In the genomic region with DNA sequence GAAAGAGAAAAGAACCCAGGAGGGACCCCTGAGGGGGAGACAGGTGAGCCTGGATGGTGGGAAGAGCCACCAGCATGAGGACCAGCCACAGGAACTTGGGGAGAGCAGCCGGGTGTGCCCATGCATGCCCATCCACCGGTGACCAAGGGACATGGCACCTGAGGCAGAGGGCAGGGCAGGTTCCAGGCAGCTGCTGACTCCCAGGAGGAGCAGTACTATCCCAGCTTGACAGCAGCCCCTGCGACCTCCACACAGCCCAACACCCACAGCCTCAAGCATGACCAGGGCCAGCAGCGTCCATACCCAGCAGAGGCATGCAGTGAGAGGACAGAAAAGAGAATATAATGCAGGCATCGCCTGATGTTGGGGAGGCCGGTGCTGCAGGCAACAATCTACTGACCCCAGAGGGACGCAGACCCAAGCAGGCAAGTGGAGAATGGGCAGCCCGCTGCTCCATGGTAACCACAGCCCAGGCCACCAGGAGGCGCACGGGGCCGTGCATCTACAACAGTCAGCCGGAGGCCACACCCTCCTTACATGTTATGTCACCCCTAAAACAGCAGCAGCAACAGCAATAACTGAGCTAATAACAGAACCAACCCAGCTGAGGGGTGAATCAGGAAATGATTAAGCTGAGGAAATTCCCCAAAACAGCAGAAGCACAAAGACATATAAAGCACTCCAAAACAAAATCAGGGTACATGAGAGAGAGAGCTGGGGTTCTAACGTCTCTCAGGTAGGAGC, we compare ENCODE assay signal across 8 cellular contexts. TPM values are rescaled to one million over a fixed set of nuclear protein-coding genes. Genes with fewer than 3 reads are reported as not detected.
DNase-seq lines count a peak whose midpoint lies in the region; ATAC-seq, FAIRE-seq and TF ChIP-seq lines count a peak whose summit lies in the region.

No MANE protein-coding gene starts in this region.

- no peak overlapping the region for H3K9ac ChIP-seq in endothelial cell of umbilical vein (replicated peaks; ENCODE audit: extremely low read depth, insufficient read depth, low read length)

- H3K9me1 ChIP-seq in endothelial cell of umbilical vein (replicated peaks; ENCODE audit: control insufficient read depth, extremely low read depth, insufficient read depth, low read length): no peaks in the 10 kb centered on the region

- H3K79me2 ChIP-seq in endothelial cell of umbilical vein (ENCODE audit: control insufficient read depth, insufficient read depth, low read length): no peaks in the 10 kb centered on the region

- no peak overlapping the region for H3K27ac ChIP-seq in endothelial cell of umbilical vein (ENCODE audit: insufficient read depth, low read depth, low read length)

- intact Hi-C loops in endothelial cell of umbilical vein (cut with micrococcal nuclease): loop anchor here (1.0 to 5.0 kb wide), 4 partner anchors 47 to 327 kb away; a partner anchor contains a TSS

- H3K36me3 Mint-ChIP-seq in activated CD8-positive, alpha-beta memory T cell treated with anti-CD3 and anti-CD28 coated beads, Interleukin-2, amount 10 ng/mL, durations not matched to agents 7 days and 5 days: peaks cover 3% of the 10 kb centered on the region

- TF ChIP-seq POLR2A in endothelial cell of umbilical vein (IDR thresholded peaks at IDR 0.05; ENCODE audit: low read depth, low read length): no peak

- FAIRE-seq in endothelial cell of umbilical vein (lab: Jason Lieb, UNC): peak; percentile 52

- H3K36me3 ChIP-seq in endothelial cell of umbilical vein (ENCODE audit: control insufficient read depth in 2 of 2, extremely low read depth in 1 of 2, insufficient read depth in 2 of 2, low read length in 2 of 2): no peaks in the 10 kb centered on the region

- no peaks in the 10 kb centered on the region for H3K4me1 ChIP-seq in endothelial cell of umbilical vein (ENCODE audit: control insufficient read depth, extremely low read depth, insufficient read depth, low read length)

- CTCF ChIA-PET in activated CD8-positive, alpha-beta memory T cell treated with anti-CD3 and anti-CD28 coated beads, Interleukin-2, amount 10 ng/mL, durations not matched to agents 7 days and 5 days (lab: Charles Lee): interaction anchor here (0.6 to 2.1 kb wide), 47 partner anchors 10 to 636 kb away, joined by 3 to 40 read pairs (median 5); a partner anchor contains a TSS
- CTCF ChIA-PET in endothelial cell of umbilical vein (lab: Charles Lee): interaction anchor here (0.6 to 5.0 kb wide), 33 partner anchors 8 to 333 kb away, joined by 3 to 78 read pairs (median 4); a partner anchor contains a TSS

- no peaks in the 10 kb centered on the region for H3K9me3 ChIP-seq in endothelial cell of umbilical vein (replicated peaks; ENCODE audit: control insufficient read depth, insufficient read depth, low read length)

- H4K20me1 ChIP-seq in endothelial cell of umbilical vein (replicated peaks; ENCODE audit: control insufficient read depth, extremely low read depth, insufficient read depth, low read length): no peaks in the 10 kb centered on the region

- peak overlapping the region; percentile 71 for H3K27ac Mint-ChIP-seq in activated CD8-positive, alpha-beta memory T cell treated with anti-CD3 and anti-CD28 coated beads, Interleukin-2, amount 10 ng/mL, durations not matched to agents 7 days and 5 days

- dilution Hi-C loops in endothelial cell of umbilical vein (cut with MboI; ENCODE audit: extremely low pct_ligation_motif_present, low sequenced_read_pairs): no loop called here

- H2AFZ ChIP-seq in endothelial cell of umbilical vein (ENCODE audit: low read depth, low read length): no peak overlapping the region

- POLR2A ChIA-PET in endothelial cell of umbilical vein (lab: Charles Lee): interaction anchor here (1.3 kb wide), 1 partner anchor 47 kb away, joined by 4 read pairs; no protein-coding TSS in a partner anchor

- no TSS peak for BruUV-seq in endothelial cell of umbilical vein (replicated peaks; lab: Mats Ljungman, UMichigan)

- peaks cover 15% of the 10 kb centered on the region for H3K4me1 Mint-ChIP-seq in activated CD8-positive, alpha-beta memory T cell treated with anti-CD3 and anti-CD28 coated beads, Interleukin-2, amount 10 ng/mL, durations not matched to agents 7 days and 5 days

- peak; percentile 77 for DNase-seq in NK-92 treated with Interleukin-12 subunit alpha and Interleukin-12 subunit beta, amount 100 ng/mL, for 24 hours (lab: John Stamatoyannopoulos, UW)
- no peak for DNase-seq in NK-92 (lab: John Stamatoyannopoulos, UW; ENCODE audit: unreplicated experiment)
- DNase-seq in NOMO-1 treated with dmso at 0.1 percent for 144 hours (lab: John Stamatoyannopoulos, UW; ENCODE audit: unreplicated experiment): peak; percentile 49
- peak; percentile 91 for DNase-seq in activated CD8-positive, alpha-beta memory T cell treated with anti-CD3 and anti-CD28 coated beads, Interleukin-2, amount 10 ng/mL, durations not matched to agents 7 days and 5 days
- peak; percentile 70 for DNase-seq in endothelial cell of umbilical vein (ENCODE audit: low read depth, low spot score)
- DNase-seq in myocyte (ENCODE audit: low read depth): peak; percentile 75
- peak; percentile 56 to 71 for DNase-seq in stimulated activated CD8-positive, alpha-beta memory T cell treated with anti-CD3 and anti-CD28 coated beads, Interleukin-7, amount 100 ng/mL, for 1 hour (ENCODE audit: low read depth in 2 of 2)

- peak; percentile 94 for ATAC-seq in HG02938 (IDR thresholded peaks at IDR 0.05; ENCODE audit: unreplicated experiment)
- peak; percentile 97 for ATAC-seq in activated CD8-positive, alpha-beta memory T cell treated with anti-CD3 and anti-CD28 coated beads, Interleukin-2, amount 10 ng/mL, durations not matched to agents 7 days and 5 days

- H3K4me2 ChIP-seq in endothelial cell of umbilical vein (ENCODE audit: insufficient read depth, low read length): no peak overlapping the region

- TF ChIP-seq CTCF in endothelial cell of umbilical vein (IDR thresholded peaks at IDR 0.05; ENCODE audit: extremely low read depth in 1 of 2, insufficient read depth in 1 of 2, low read depth in 1 of 2, low read length in 2 of 2): peak; percentile 87 to 92

- H3K27me3 Mint-ChIP-seq in activated CD8-positive, alpha-beta memory T cell treated with anti-CD3 and anti-CD28 coated beads, Interleukin-2, amount 10 ng/mL, durations not matched to agents 7 days and 5 days: no peaks in the 10 kb centered on the region

- H3K27me3 ChIP-seq in endothelial cell of umbilical vein (ENCODE audit: control insufficient read depth in 2 of 2, insufficient read depth in 2 of 2, low read length in 2 of 2): no peaks in the 10 kb centered on the region

- no peak overlapping the region for H3K4me3 Mint-ChIP-seq in activated CD8-positive, alpha-beta memory T cell treated with anti-CD3 and anti-CD28 coated beads, Interleukin-2, amount 10 ng/mL, durations not matched to agents 7 days and 5 days

- H3K9me3 Mint-ChIP-seq in activated CD8-positive, alpha-beta memory T cell treated with anti-CD3 and anti-CD28 coated beads, Interleukin-2, amount 10 ng/mL, durations not matched to agents 7 days and 5 days (ENCODE audit: low read depth): no peaks in the 10 kb centered on the region

- no peak overlapping the region for H3K4me3 ChIP-seq in endothelial cell of umbilical vein (replicated peaks in 1 of 3; ENCODE audit: insufficient read depth in 1 of 3, low read depth in 1 of 3, low read length in 3 of 3)

TF ChIP-seq in endothelial cell of umbilical vein, 7 proteins besides CTCF, POLR2A, EP300 and RAD21 (continues in another document):
- TF ChIP-seq EZH2 (IDR thresholded peaks at IDR 0.05; ENCODE audit: borderline replicate concordance, low read depth, low read length, severe bottlenecking) (no peak), JUN (IDR thresholded peaks at IDR 0.05; ENCODE audit: borderline replicate concordance, insufficient read depth, insufficient read length, low read depth) (no peak)

RNA-seq across cellular contexts. Expression of a gene that starts 44.1 kb away (rescaled TPM):
- 10 to 100 TPM; 21.3 to 33.5 TPM for total RNA-seq in activated CD8-positive, alpha-beta memory T cell treated with anti-CD3 and anti-CD28 coated beads, Interleukin-2, amount 10 ng/mL, durations not matched to agents 7 days and 5 days
- 12.2 and 16.0 TPM in 2 replicates for total RNA-seq in endothelial cell of umbilical vein
- 7.7 and 9.0 TPM in 2 replicates for polyA plus RNA-seq in endothelial cell of umbilical vein
- polyA plus RNA-seq in endothelial cell of umbilical vein (2011; cell fraction: cytosol; rRNA removed): 3.4 and 5.0 TPM in 2 replicates
- polyA plus RNA-seq in endothelial cell of umbilical vein (2011; cell fraction: nucleus; rRNA removed): 19.7 and 27.1 TPM in 2 replicates
- polyA plus RNA-seq in endothelial cell of umbilical vein (2012): 7.6 and 8.0 TPM in 2 replicates
- polyA minus RNA-seq in endothelial cell of umbilical vein: 10.6 and 13.9 TPM in 2 replicates
- polyA minus RNA-seq in endothelial cell of umbilical vein (2011; cell fraction: cytosol; rRNA and poly(A)+ RNA removed): 9.9 TPM
- polyA minus RNA-seq in endothelial cell of umbilical vein (2011; cell fraction: nucleus; rRNA and poly(A)+ RNA removed): 25.4 and 27.0 TPM in 2 replicates
- 5.3 and 5.4 TPM in 2 replicates for total RNA-seq in myocyte
- 9.0 TPM for polyA plus RNA-seq in myocyte (2012)

RNA-seq across cellular contexts. Expression of a gene that starts 46.4 kb away (rescaled TPM):
- total RNA-seq in activated CD8-positive, alpha-beta memory T cell treated with anti-CD3 and anti-CD28 coated beads, Interleukin-2, amount 10 ng/mL, durations not matched to agents 7 days and 5 days: 10 to 100 TPM; 10.0 to 10.1 TPM
- total RNA-seq in endothelial cell of umbilical vein (2.1 and 2.2 TPM in 2 replicates), myocyte (36.7 and 54.0 TPM in 2 replicates)
- 4.3 and 5.7 TPM in 2 replicates for polyA plus RNA-seq in endothelial cell of umbilical vein
- 2.2 and 3.2 TPM in 2 replicates for polyA plus RNA-seq in endothelial cell of umbilical vein (2011; cell fraction: cytosol; rRNA removed)
- polyA plus RNA-seq in endothelial cell of umbilical vein (2011; cell fraction: nucleus; rRNA removed): 3.0 and 3.8 TPM in 2 replicates
- 3.0 and 3.8 TPM in 2 replicates for polyA plus RNA-seq in endothelial cell of umbilical vein (2012)
- polyA minus RNA-seq in endothelial cell of umbilical vein: 1.4 and 4.7 TPM in 2 replicates
- polyA minus RNA-seq in endothelial cell of umbilical vein (2011; cell fraction: cytosol; rRNA and poly(A)+ RNA removed): 0.51 TPM
- polyA minus RNA-seq in endothelial cell of umbilical vein (2011; cell fraction: nucleus; rRNA and poly(A)+ RNA removed): 3.1 and 4.6 TPM in 2 replicates
- 17.8 TPM for polyA plus RNA-seq in myocyte (2012)

RNA-seq across cellular contexts. Expression of a gene that starts 54.6 kb away (rescaled TPM):
- total RNA-seq in activated CD8-positive, alpha-beta memory T cell treated with anti-CD3 and anti-CD28 coated beads, Interleukin-2, amount 10 ng/mL, durations not matched to agents 7 days and 5 days: 100 to 1,000 TPM; 101 to 152 TPM
- total RNA-seq in endothelial cell of umbilical vein (62.1 and 67.1 TPM in 2 replicates), myocyte (19.3 and 21.2 TPM in 2 replicates)
- 35.8 and 47.3 TPM in 2 replicates for polyA plus RNA-seq in endothelial cell of umbilical vein
- polyA plus RNA-seq in endothelial cell of umbilical vein (2011; cell fraction: cytosol; rRNA removed): 27.5 and 41.8 TPM in 2 replicates
- polyA plus RNA-seq in endothelial cell of umbilical vein (2011; cell fraction: nucleus; rRNA removed): 45.9 and 55.5 TPM in 2 replicates
- 42.5 and 75.3 TPM in 2 replicates for polyA plus RNA-seq in endothelial cell of umbilical vein (2012)
- 17.3 and 23.2 TPM in 2 replicates for polyA minus RNA-seq in endothelial cell of umbilical vein
- polyA minus RNA-seq in endothelial cell of umbilical vein (2011; cell fraction: cytosol; rRNA and poly(A)+ RNA removed): 28.5 TPM
- polyA minus RNA-seq in endothelial cell of umbilical vein (2011; cell fraction: nucleus; rRNA and poly(A)+ RNA removed): 14.5 and 21.9 TPM in 2 replicates
- 44.7 TPM for polyA plus RNA-seq in myocyte (2012)
